1 cellular context compared by ENCODE assay signal in the genomic region with DNA sequence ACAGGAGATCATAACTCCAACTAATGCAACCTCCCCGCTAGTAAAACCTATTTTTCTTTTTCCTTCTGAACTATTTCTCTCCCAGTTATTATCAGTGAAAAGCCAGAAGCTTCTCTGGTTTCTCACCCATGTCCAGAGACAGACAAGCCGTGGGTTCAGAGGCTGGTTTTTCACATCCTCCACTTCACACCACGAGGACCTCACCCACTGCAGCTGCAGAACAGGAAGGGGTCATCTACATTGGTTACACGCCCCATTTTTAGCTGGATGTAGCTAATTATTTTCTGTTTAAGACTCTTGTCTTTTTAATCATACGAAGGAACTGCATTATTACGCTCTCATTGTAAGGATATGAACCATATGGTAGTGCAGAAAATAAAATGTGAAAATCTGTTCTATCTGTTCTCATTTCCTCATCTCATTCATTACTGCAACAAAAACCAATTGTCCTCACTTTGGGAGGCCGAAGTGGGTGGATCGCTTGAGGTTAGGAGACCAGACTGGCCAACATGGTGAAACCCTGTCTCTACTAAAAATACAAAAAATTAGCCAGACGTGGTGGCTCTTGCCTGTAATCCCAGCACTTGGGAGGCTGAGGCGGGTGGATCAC.
TF ChIP-seq lines count a peak whose summit lies in the region.

No MANE protein-coding gene starts in this region.

TF ChIP-seq in GM12878, 131 proteins besides CTCF, POLR2A, EP300 and RAD21 (continued from another document):
- TF ChIP-seq, protein P1, sequence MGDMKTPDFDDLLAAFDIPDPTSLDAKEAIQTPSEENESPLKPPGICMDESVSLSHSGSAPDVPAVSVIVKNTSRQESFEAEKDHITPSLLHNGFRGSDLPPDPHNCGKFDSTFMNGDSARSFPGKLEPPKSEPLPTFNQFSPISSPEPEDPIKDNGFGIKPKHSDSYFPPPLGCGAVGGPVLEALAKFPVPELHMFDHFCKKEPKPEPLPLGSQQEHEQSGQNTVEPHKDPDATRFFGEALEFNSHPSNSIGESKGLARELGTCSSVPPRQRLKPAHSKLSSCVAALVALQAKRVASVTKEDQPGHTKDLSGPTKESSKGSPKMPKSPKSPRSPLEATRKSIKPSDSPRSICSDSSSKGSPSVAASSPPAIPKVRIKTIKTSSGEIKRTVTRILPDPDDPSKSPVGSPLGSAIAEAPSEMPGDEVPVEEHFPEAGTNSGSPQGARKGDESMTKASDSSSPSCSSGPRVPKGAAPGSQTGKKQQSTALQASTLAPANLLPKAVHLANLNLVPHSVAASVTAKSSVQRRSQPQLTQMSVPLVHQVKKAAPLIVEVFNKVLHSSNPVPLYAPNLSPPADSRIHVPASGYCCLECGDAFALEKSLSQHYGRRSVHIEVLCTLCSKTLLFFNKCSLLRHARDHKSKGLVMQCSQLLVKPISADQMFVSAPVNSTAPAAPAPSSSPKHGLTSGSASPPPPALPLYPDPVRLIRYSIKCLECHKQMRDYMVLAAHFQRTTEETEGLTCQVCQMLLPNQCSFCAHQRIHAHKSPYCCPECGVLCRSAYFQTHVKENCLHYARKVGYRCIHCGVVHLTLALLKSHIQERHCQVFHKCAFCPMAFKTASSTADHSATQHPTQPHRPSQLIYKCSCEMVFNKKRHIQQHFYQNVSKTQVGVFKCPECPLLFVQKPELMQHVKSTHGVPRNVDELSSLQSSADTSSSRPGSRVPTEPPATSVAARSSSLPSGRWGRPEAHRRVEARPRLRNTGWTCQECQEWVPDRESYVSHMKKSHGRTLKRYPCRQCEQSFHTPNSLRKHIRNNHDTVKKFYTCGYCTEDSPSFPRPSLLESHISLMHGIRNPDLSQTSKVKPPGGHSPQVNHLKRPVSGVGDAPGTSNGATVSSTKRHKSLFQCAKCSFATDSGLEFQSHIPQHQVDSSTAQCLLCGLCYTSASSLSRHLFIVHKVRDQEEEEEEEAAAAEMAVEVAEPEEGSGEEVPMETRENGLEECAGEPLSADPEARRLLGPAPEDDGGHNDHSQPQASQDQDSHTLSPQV (IDR thresholded peaks at IDR 0.05) = peak; percentile 66; the same call in 1 of the 2 replicates
- TF ChIP-seq BMI1 (IDR thresholded peaks at IDR 0.05; ENCODE audit: borderline replicate concordance) = peak; percentile 18; the same call in 1 of the 2 replicates
- TF ChIP-seq MTA2 (IDR thresholded peaks at IDR 0.05; ENCODE audit: low read depth) = peak; percentile 84
- no peak; the same call in 1 of the 2 replicates for TF ChIP-seq NR2F1 (conservative IDR thresholded peaks at IDR 0.05)
- TF ChIP-seq DPF2 (IDR thresholded peaks at IDR 0.05) = 0 out of 2 replicates have a peak, but pooled peaks have one; percentile 30
- 0 out of 2 replicates have a peak, but pooled peaks have one; percentile 45 for TF ChIP-seq SPI1 (IDR thresholded peaks at IDR 0.05; ENCODE audit: borderline replicate concordance, insufficient read depth, low read depth, low read length)
